20 cellular contexts compared by ENCODE assay signal in genomic region chr6:105873799-105874198, GRCh38.
"Had no signal": no experiment of that assay in that cellular context is flagged by ENCODE, and none has a peak within 500 bp of the region (broad histone marks: within the 10 kb centered on the region; RNA-seq: fewer than 3 reads in every experiment).

No MANE protein-coding gene starts in this region.

- DNase-seq: activated CD4-positive, CD25-positive, alpha-beta regulatory T cell; activated CD8-positive, alpha-beta T cell treated with anti-CD3 and anti-CD28 coated beads for 36 hours; activated naive CD4-positive, alpha-beta T cell treated with Interleukin-2 at 50 U/mL for 16 hours; anterior cingulate cortex; brain microvascular endothelial cell; cortex of kidney; effector CD8-positive, alpha-beta T cell; foreskin fibroblast; kidney glomerular epithelial cell; mesenchymal stem cell; nephron progenitor cell; occipital lobe; stimulated activated CD4-positive, alpha-beta T cell treated with anti-CD3 and anti-CD28 coated beads, Interleukin-15, amount 100 ng/mL, for 24 hours; stimulated activated CD4-positive, alpha-beta T cell treated with anti-CD3 and anti-CD28 coated beads, Interleukin-4, amount 100 ng/mL, for 1 hour; stimulated activated naive CD8-positive, alpha-beta T cell treated with anti-CD3 and anti-CD28 coated beads, Interleukin-15, Interleukin-2, amounts not matched to agents 100 U/mL and 50 U/mL, for 24 hours had no signal

- H3K27ac Mint-ChIP-seq: activated CD8-positive, alpha-beta T cell treated with anti-CD3 and anti-CD28 coated beads for 36 hours; activated T-helper 1 cell treated with anti-CD3 and anti-CD28 coated beads, Interleukin-12 subunit alpha, Interleukin-12 subunit beta, Interleukin-2, Interleukin-4 antibody, amounts not matched to agents 30 ng/mL and 10 ng/mL and 1 ng/mL, durations not matched to agents 14 hours and 24 hours and 36 hours; nephron progenitor cell; progenitor cell of endocrine pancreas; T-helper 2 cell treated with Interferon-gamma antibody and Interleukin-4, amounts not matched to agents 5 μg/mL and 100 μg/mL, for 36 hours had no signal

- H3K9me3 Mint-ChIP-seq: activated CD8-positive, alpha-beta T cell treated with anti-CD3 and anti-CD28 coated beads for 36 hours; nephron progenitor cell; T-helper 2 cell treated with Interferon-gamma antibody and Interleukin-4, amounts not matched to agents 5 μg/mL and 100 μg/mL, for 36 hours had no signal

- H3K36me3 ChIP-seq: brain microvascular endothelial cell, right atrium auricular region, suprapubic skin had no signal

- H3K4me3 ChIP-seq: right atrium auricular region, suprapubic skin had no signal

- H3K9me3 ChIP-seq: right atrium auricular region, suprapubic skin had no signal

- ATAC-seq: stimulated activated naive CD8-positive, alpha-beta T cell treated with anti-CD3 and anti-CD28 coated beads, Interleukin-15, Interleukin-2, amounts not matched to agents 100 U/mL and 50 U/mL, for 24 hours had no signal

- H3K27ac ChIP-seq: brain microvascular endothelial cell, right atrium auricular region, suprapubic skin had no signal

- H3K27me3 ChIP-seq: brain microvascular endothelial cell, right atrium auricular region, suprapubic skin had no signal

- H3K4me3 Mint-ChIP-seq: activated CD8-positive, alpha-beta T cell treated with anti-CD3 and anti-CD28 coated beads for 36 hours; activated T-helper 1 cell treated with anti-CD3 and anti-CD28 coated beads, Interleukin-12 subunit alpha, Interleukin-12 subunit beta, Interleukin-2, Interleukin-4 antibody, amounts not matched to agents 30 ng/mL and 10 ng/mL and 1 ng/mL, durations not matched to agents 14 hours and 24 hours and 36 hours; nephron progenitor cell; T-helper 2 cell treated with Interferon-gamma antibody and Interleukin-4, amounts not matched to agents 5 μg/mL and 100 μg/mL, for 36 hours had no signal

- H3K4me1 ChIP-seq: right atrium auricular region, suprapubic skin had no signal
